ENCODE assay signal across 1 cellular context in genomic region chr1:26529655-26530539, GRCh38.
TF ChIP-seq lines count a peak whose summit lies in the region.

Gene RPS6KA1 (plus strand): TSS chr1:26529761. CDS start chr1:26529921, 160 bp downstream.

TF ChIP-seq in IMR-90, 13 proteins besides CTCF, POLR2A, EP300 and RAD21 (continued from another document):
- TF ChIP-seq, protein P1, sequence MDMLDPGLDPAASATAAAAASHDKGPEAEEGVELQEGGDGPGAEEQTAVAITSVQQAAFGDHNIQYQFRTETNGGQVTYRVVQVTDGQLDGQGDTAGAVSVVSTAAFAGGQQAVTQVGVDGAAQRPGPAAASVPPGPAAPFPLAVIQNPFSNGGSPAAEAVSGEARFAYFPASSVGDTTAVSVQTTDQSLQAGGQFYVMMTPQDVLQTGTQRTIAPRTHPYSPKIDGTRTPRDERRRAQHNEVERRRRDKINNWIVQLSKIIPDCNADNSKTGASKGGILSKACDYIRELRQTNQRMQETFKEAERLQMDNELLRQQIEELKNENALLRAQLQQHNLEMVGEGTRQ (IDR thresholded peaks at IDR 0.05; ENCODE audit: low read depth, low read length) = no peak
- TF ChIP-seq MXI1 (IDR thresholded peaks at IDR 0.05; ENCODE audit: borderline replicate concordance, low read depth, low read length) = no peak
- no peak for TF ChIP-seq CHD1 (IDR thresholded peaks at IDR 0.05; ENCODE audit: low read depth, low read length)
- no peak for TF ChIP-seq FOS (IDR thresholded peaks at IDR 0.05; ENCODE audit: low read depth, low read length)
- no peak for TF ChIP-seq CEBPB (IDR thresholded peaks at IDR 0.05; ENCODE audit: low read depth, low read length)
- TF ChIP-seq, protein P2, sequence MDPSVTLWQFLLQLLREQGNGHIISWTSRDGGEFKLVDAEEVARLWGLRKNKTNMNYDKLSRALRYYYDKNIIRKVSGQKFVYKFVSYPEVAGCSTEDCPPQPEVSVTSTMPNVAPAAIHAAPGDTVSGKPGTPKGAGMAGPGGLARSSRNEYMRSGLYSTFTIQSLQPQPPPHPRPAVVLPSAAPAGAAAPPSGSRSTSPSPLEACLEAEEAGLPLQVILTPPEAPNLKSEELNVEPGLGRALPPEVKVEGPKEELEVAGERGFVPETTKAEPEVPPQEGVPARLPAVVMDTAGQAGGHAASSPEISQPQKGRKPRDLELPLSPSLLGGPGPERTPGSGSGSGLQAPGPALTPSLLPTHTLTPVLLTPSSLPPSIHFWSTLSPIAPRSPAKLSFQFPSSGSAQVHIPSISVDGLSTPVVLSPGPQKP (IDR thresholded peaks at IDR 0.05; ENCODE audit: borderline replicate concordance, low read depth, low read length) = no peak
- no peak for TF ChIP-seq RFX5 (IDR thresholded peaks at IDR 0.05; ENCODE audit: low read depth, low read length)
- TF ChIP-seq SMC3 (IDR thresholded peaks at IDR 0.05; ENCODE audit: low read depth, low read length) = no peak
- TF ChIP-seq NFE2L2 (IDR thresholded peaks at IDR 0.05; ENCODE audit: low read depth, low read length) = no peak
- no peak for TF ChIP-seq RCOR1 (IDR thresholded peaks at IDR 0.05; ENCODE audit: insufficient replicate concordance, low read length)
- no peak for TF ChIP-seq BHLHE40 (IDR thresholded peaks at IDR 0.05; ENCODE audit: low read depth, low read length)
TF ChIP-seq in IMR-90: peak in this region for 0.
